ENCODE assay signal across 30 cellular contexts in the genomic region with DNA sequence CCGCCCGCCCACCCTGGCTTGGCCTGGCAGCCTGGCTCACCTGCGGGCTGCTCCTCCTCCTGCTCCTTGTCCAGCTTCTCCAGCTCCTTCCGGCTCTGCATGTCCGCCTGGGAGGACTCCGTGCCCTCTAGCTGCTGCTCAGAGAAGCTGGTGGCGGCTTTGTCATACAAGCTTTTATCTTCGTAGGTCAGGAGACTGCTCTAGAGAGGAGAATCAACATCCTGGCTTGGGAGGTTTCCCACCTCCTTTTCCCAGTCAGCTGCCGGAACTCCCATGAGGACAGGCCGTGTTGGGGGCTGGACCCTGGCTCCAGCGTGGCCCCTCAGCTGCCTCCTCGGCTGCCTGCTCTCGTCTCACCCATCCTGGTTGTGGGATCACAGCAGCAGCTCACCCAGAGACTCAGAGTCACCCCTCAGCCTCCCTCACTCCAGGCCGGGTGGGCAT. TPM values are rescaled to one million over a fixed set of nuclear protein-coding genes. Genes with fewer than 3 reads are reported as not detected.
DNase-seq lines count a peak whose midpoint lies in the region; ATAC-seq, FAIRE-seq and TF ChIP-seq lines count a peak whose summit lies in the region.
"Had no signal": no experiment of that assay in that cellular context is flagged by ENCODE, and none has a peak within 500 bp of the region (broad histone marks: within the 10 kb centered on the region; RNA-seq: fewer than 3 reads in every experiment).

No MANE protein-coding gene starts in this region.

- H3K36me3 Mint-ChIP-seq in activated T-helper 17 cell treated with anti-CD3 and anti-CD28 coated beads, Interleukin-2, amount 50 U/mL, for 72 hours (ENCODE audit: low read depth): no peaks in the 10 kb centered on the region
- no peaks in the 10 kb centered on the region for H3K36me3 Mint-ChIP-seq in CD4-positive, alpha-beta memory T cell
- H3K36me3 Mint-ChIP-seq: CD8-positive, alpha-beta T cell had no signal

- TF ChIP-seq POLR2A in HepG2 (IDR thresholded peaks at IDR 0.05; ENCODE audit: insufficient read depth in 1 of 2, low read depth in 2 of 2, low read length in 2 of 2): no peak

- no peak; the same call in 1 of the 2 replicates for TF ChIP-seq CTCF in HepG2 (CRISPR knock-in tag; IDR thresholded peaks at IDR 0.05)
- no peak for TF ChIP-seq CTCF in upper lobe of right lung (IDR thresholded peaks at IDR 0.05)
- no peak for TF ChIP-seq CTCF in foreskin keratinocyte (conservative IDR thresholded peaks at IDR 0.05)

- H3K9me3 ChIP-seq in HepG2 (ENCODE audit: low read length) (no peaks in the 10 kb centered on the region), upper lobe of right lung (no peaks in the 10 kb centered on the region)
- no peaks in the 10 kb centered on the region for H3K9me3 ChIP-seq in CD4-positive, alpha-beta memory T cell (ENCODE audit: control insufficient read depth in 1 of 2, low read length in 2 of 2)
- H3K9me3 ChIP-seq: A549, Caco-2, Peyer's patch had no signal

- no peak overlapping the region for H3K27ac ChIP-seq in HepG2 (ENCODE audit: extremely low read length, insufficient read depth, low read length)
- H3K27ac ChIP-seq in upper lobe of right lung: no peak overlapping the region
- H3K27ac ChIP-seq in foreskin keratinocyte: no peak overlapping the region
- H3K27ac ChIP-seq in CD4-positive, alpha-beta memory T cell (ENCODE audit: low read depth, low read length): no peak overlapping the region
- H3K27ac ChIP-seq: A549, Peyer's patch, SK-N-MC had no signal

- no peak for ATAC-seq in activated T-helper 17 cell treated with anti-CD3 and anti-CD28 coated beads, Interleukin-2, amount 50 U/mL, for 72 hours (replicated peaks)
- peak; percentile 21; the same call in 2 of the 3 replicates for ATAC-seq in HepG2
- ATAC-seq in upper lobe of right lung: peak; percentile 6
- ATAC-seq in foreskin keratinocyte: no peak
- ATAC-seq: A549; CD8-positive, alpha-beta T cell had no signal

- POLR2A ChIA-PET in HepG2 (lab: Yijun Ruan, JAX): interaction anchor here (1.4 to 4.3 kb wide), 2 partner anchors 8 to 12 kb away, joined by 5 to 18 read pairs; no protein-coding TSS in a partner anchor
- POLR2A ChIA-PET in CD4-positive, alpha-beta memory T cell (lab: Charles Lee; ENCODE audit: partially characterized antibody): no interaction called here

- no peaks in the 10 kb centered on the region for H3K36me3 ChIP-seq in H7 (replicated peaks; ENCODE audit: control insufficient read depth, insufficient read depth, low read length)
- no peaks in the 10 kb centered on the region for H3K36me3 ChIP-seq in HepG2 (replicated peaks in 1 of 2; ENCODE audit: control insufficient read depth in 1 of 2, insufficient read depth in 2 of 2, low read length in 2 of 2)
- no peaks in the 10 kb centered on the region for H3K36me3 ChIP-seq in upper lobe of right lung
- no peaks in the 10 kb centered on the region for H3K36me3 ChIP-seq in CD4-positive, alpha-beta memory T cell (ENCODE audit: insufficient read depth, low read length)
- H3K36me3 ChIP-seq: Peyer's patch had no signal

- H2AFZ ChIP-seq in HepG2 (ENCODE audit: low read length): no peak overlapping the region

- 21% methylated on average over 10 of the region's 14 CpGs for WGBS in HepG2 (ENCODE audit: low lambda C conversion rate)

- no peak overlapping the region for H3K9ac ChIP-seq in HepG2 (ENCODE audit: insufficient read depth, low read depth, low read length)

- H3K4me1 ChIP-seq in HepG2 (ENCODE audit: insufficient read depth, low read length) (peaks cover 66% of the 10 kb centered on the region), upper lobe of right lung (no peaks in the 10 kb centered on the region), foreskin keratinocyte (no peaks in the 10 kb centered on the region)
- H3K4me1 ChIP-seq in CD4-positive, alpha-beta memory T cell (ENCODE audit: insufficient read depth, low read length): no peaks in the 10 kb centered on the region

- H3K27ac Mint-ChIP-seq in activated T-helper 17 cell treated with anti-CD3 and anti-CD28 coated beads, Interleukin-2, amount 50 U/mL, for 72 hours: peak overlapping the region; percentile 65
- H3K27ac Mint-ChIP-seq in CD4-positive, alpha-beta memory T cell: peak overlapping the region in 1 of 7 donors; percentile 35
- H3K27ac Mint-ChIP-seq: CD8-positive, alpha-beta T cell had no signal

- intact Hi-C loops in HepG2 (cut with micrococcal nuclease; ENCODE audit: unreplicated experiment): no loop called here
- intact Hi-C loops in upper lobe of right lung (cut with DNase I): no loop called here
- intact Hi-C loops in CD4-positive, alpha-beta memory T cell (cut with micrococcal nuclease): no loop called here

- no peak for TF ChIP-seq RAD21 in HepG2 (CRISPR knock-in tag; IDR thresholded peaks at IDR 0.05)

- H3K27me3 ChIP-seq in H7 (ENCODE audit: control insufficient read depth, insufficient read depth, low read length): no peaks in the 10 kb centered on the region; the same call in 1 of the 2 replicates
- peaks cover 0 to 25% of the 10 kb centered on the region in 2 experiments; a peak in 3 of 5 replicates for H3K27me3 ChIP-seq in HepG2 (ENCODE audit: control insufficient read depth in 1 of 2, insufficient read depth in 2 of 2, low read length in 2 of 2)
- H3K27me3 ChIP-seq in upper lobe of right lung: peaks cover 7% of the 10 kb centered on the region
- peaks cover 5% of the 10 kb centered on the region for H3K27me3 ChIP-seq in foreskin keratinocyte
- H3K27me3 ChIP-seq in CD4-positive, alpha-beta memory T cell (ENCODE audit: insufficient read depth, low read length): peaks cover 7% of the 10 kb centered on the region
- H3K27me3 ChIP-seq: Peyer's patch had no signal

- H3K4me2 ChIP-seq in HepG2 (ENCODE audit: low read depth, low read length): peak overlapping the region; percentile 56
- H3K4me2 ChIP-seq: A549 had no signal

- peak; percentile 62 for DNase-seq in H7
- DNase-seq in HepG2 (ENCODE audit: low spot score): peak; percentile 58
- DNase-seq in upper lobe of right lung: peak; percentile 63
- no peak for DNase-seq in foreskin keratinocyte
- no peak for DNase-seq in CD4-positive, alpha-beta memory T cell
- no peak for DNase-seq in NOMO-1 treated with DMSO at 0.1 percent for 48 hours (lab: John Stamatoyannopoulos, UW; ENCODE audit: unreplicated experiment)
- DNase-seq: C1 segment of cervical spinal cord; Caco-2; CD8-positive, alpha-beta T cell; GF-D8; MV-4-11; NCI-H1105; NCI-H1436 treated with DMSO at 0.1 percent for 48 hours; NCI-H187 treated with DMSO at 0.1 percent for 48 hours; NCI-H2107; NCI-H446; NCI-H524 treated with DMSO at 0.1 percent for 48 hours; NCI-H82; OCI-M1; Peyer's patch; SIG-M5; SW 1271 had no signal

- FAIRE-seq in HepG2 (lab: Jason Lieb, UNC): no peak
- FAIRE-seq: A549, GM12891, HTR-8/SVneo had no signal

- H4K20me1 ChIP-seq in HepG2 (ENCODE audit: insufficient read depth, low read length): no peaks in the 10 kb centered on the region

- in situ Hi-C loops in HepG2 (cut with HindIII; ENCODE audit: extremely low pct_ligation_motif_present, low pct_unique_long_range_greater_than_20kb): no loop called here

- H3K4me1 Mint-ChIP-seq in activated T-helper 17 cell treated with anti-CD3 and anti-CD28 coated beads, Interleukin-2, amount 50 U/mL, for 72 hours: no peaks in the 10 kb centered on the region
- H3K4me1 Mint-ChIP-seq in CD4-positive, alpha-beta memory T cell: peaks cover 0 to 8% (median 0%) of the 10 kb centered on the region in 4 donors

- CTCF ChIA-PET in HepG2 (lab: Yijun Ruan, JAX; ENCODE audit: low intra/inter-chr PET ratio, low total read pairs): no interaction called here
- CTCF ChIA-PET in CD4-positive, alpha-beta memory T cell (lab: Charles Lee; ENCODE audit: partially characterized antibody): no interaction called here

- H3K9me3 Mint-ChIP-seq in activated T-helper 17 cell treated with anti-CD3 and anti-CD28 coated beads, Interleukin-2, amount 50 U/mL, for 72 hours: no peaks in the 10 kb centered on the region
- peaks cover 0 to 9% (median 3%) of the 10 kb centered on the region in 8 donors for H3K9me3 Mint-ChIP-seq in CD4-positive, alpha-beta memory T cell
- H3K9me3 Mint-ChIP-seq: CD8-positive, alpha-beta T cell had no signal

- BruUV-seq in HepG2 (replicated peaks; lab: Mats Ljungman, UMichigan): no TSS peak

- H3K79me2 ChIP-seq in HepG2 (ENCODE audit: insufficient read depth, low read length): no peaks in the 10 kb centered on the region

- no peak overlapping the region for H3K4me3 Mint-ChIP-seq in activated T-helper 17 cell treated with anti-CD3 and anti-CD28 coated beads, Interleukin-2, amount 50 U/mL, for 72 hours
- H3K4me3 Mint-ChIP-seq in CD4-positive, alpha-beta memory T cell: no peak overlapping the region
- H3K4me3 Mint-ChIP-seq: CD8-positive, alpha-beta T cell had no signal

- TF ChIP-seq EP300 in HepG2 (IDR thresholded peaks at IDR 0.05; ENCODE audit: low read depth in 2 of 2, low read length in 2 of 2): no peak
- no peak for TF ChIP-seq EP300 in HepG2 (CRISPR knock-in tag; IDR thresholded peaks at IDR 0.05; ENCODE audit: borderline replicate concordance)

- H3K4me3 ChIP-seq in H7 (ENCODE audit: insufficient read depth, low read depth, low read length) (no peak overlapping the region), HepG2 (replicated peaks in 1 of 3; ENCODE audit: insufficient read depth in 1 of 3, low read depth in 2 of 3, low read length in 3 of 3) (peak overlapping the region in 1 of 3 experiments; percentile 17; a peak in 1 of 6 replicates), upper lobe of right lung (no peak overlapping the region)
- no peak overlapping the region for H3K4me3 ChIP-seq in CD4-positive, alpha-beta memory T cell (ENCODE audit: low read length in 2 of 2)
- H3K4me3 ChIP-seq: A549, Peyer's patch, SK-N-MC had no signal

- peaks cover 8% of the 10 kb centered on the region for H3K27me3 Mint-ChIP-seq in activated T-helper 17 cell treated with anti-CD3 and anti-CD28 coated beads, Interleukin-2, amount 50 U/mL, for 72 hours
- peaks cover 11 to 12% of the 10 kb centered on the region in 2 donors for H3K27me3 Mint-ChIP-seq in CD4-positive, alpha-beta memory T cell

RNA-seq across cellular contexts. Expression of a gene that starts 36.6 kb away (rescaled TPM):
- 24.1 and 29.4 TPM in 2 replicates for total RNA-seq in H7 (2014; rRNA removed; shearing (Covaris generic))
- 1 to 10 TPM; 1.8 to 2.0 TPM for total RNA-seq in activated T-helper 17 cell treated with anti-CD3 and anti-CD28 coated beads, Interleukin-2, amount 50 U/mL, for 72 hours
- 12.9 and 18.7 TPM in 2 replicates for total RNA-seq in HepG2 (2016; rRNA removed; fragmentation: Illumina TruSeq; extraction: Trizol)
- 49.1 and 56.2 TPM in 2 replicates for total RNA-seq in HepG2 (2016; cell fraction: cytosol; rRNA removed; fragmentation: Illumina TruSeq; extraction: Trizol; ENCODE audit: low read depth)
- 9.2 and 18.5 TPM in 2 replicates for total RNA-seq in HepG2 (2016; cell fraction: insoluble cytoplasmic fraction; rRNA removed; fragmentation: Illumina TruSeq; extraction: Trizol)
- total RNA-seq in HepG2 (2016; cell fraction: membrane; rRNA removed; fragmentation: Illumina TruSeq; extraction: Trizol): 52.4 and 62.3 TPM in 2 replicates
- 7.7 and 11.9 TPM in 2 replicates for total RNA-seq in HepG2 (2016; cell fraction: nucleus; rRNA removed; fragmentation: Illumina TruSeq; extraction: Trizol)
- 13.2 and 15.3 TPM in 2 replicates for polyA plus RNA-seq in HepG2 (2011; rRNA removed)
- polyA plus RNA-seq in HepG2 (2011; cell fraction: cytosol; rRNA removed): 12.8 and 25.5 TPM in 2 replicates
- 29.4 and 36.3 TPM in 2 replicates for polyA plus RNA-seq in HepG2 (2011; cell fraction: nucleus; rRNA removed)
- polyA plus RNA-seq in HepG2 (2012): 6.6 and 7.8 TPM in 2 replicates
- 77.9 and 88.5 TPM in 2 replicates for polyA plus RNA-seq in HepG2 (2016; cell fraction: cytosol; fragmentation: Illumina TruSeq; extraction: Trizol; ENCODE audit: low read depth)
- polyA plus RNA-seq in HepG2 (2016; cell fraction: insoluble cytoplasmic fraction; fragmentation: Illumina TruSeq; extraction: Trizol; ENCODE audit: low read depth): 13.6 and 17.5 TPM in 2 replicates
- 69.4 and 73.4 TPM in 2 replicates for polyA plus RNA-seq in HepG2 (2016; cell fraction: membrane; fragmentation: Illumina TruSeq; extraction: Trizol; ENCODE audit: low read depth)
- polyA plus RNA-seq in HepG2 (2016; cell fraction: nucleus; fragmentation: Illumina TruSeq; extraction: Trizol; ENCODE audit: insufficient read depth, low read depth): 21.1 and 21.2 TPM in 2 replicates
- polyA minus RNA-seq in HepG2 (2011; rRNA and poly(A)+ RNA removed; ENCODE audit: low replicate concordance): 1.1 and 27.0 TPM in 2 replicates
- polyA minus RNA-seq in HepG2 (2011; cell fraction: cytosol; rRNA and poly(A)+ RNA removed): 7.6 and 7.8 TPM in 2 replicates
- polyA minus RNA-seq in HepG2 (2011; cell fraction: nucleus; rRNA and poly(A)+ RNA removed): 2.3 and 2.6 TPM in 2 replicates
- total RNA-seq in upper lobe of right lung: 1.5 TPM
- total RNA-seq in foreskin keratinocyte: 0.82 and 1.8 TPM in 2 replicates
- polyA plus RNA-seq in foreskin keratinocyte: 1.5 and 1.8 TPM in 2 replicates
- total RNA-seq in CD4-positive, alpha-beta memory T cell: under 1 TPM in 1 of 2 experiments, not detected in 1; 0.55 TPM
- not detected for polyA plus RNA-seq in CD4-positive, alpha-beta memory T cell

RNA-seq across cellular contexts. Expression of a gene that starts 40.6 kb away (rescaled TPM):
- total RNA-seq in H7 (2014; rRNA removed; shearing (Covaris generic)): 1.6 and 3.7 TPM in 2 replicates
- 1 to 10 TPM in 1 of 2 donors, under 1 TPM in 1; 0.86 to 1.7 TPM for total RNA-seq in activated T-helper 17 cell treated with anti-CD3 and anti-CD28 coated beads, Interleukin-2, amount 50 U/mL, for 72 hours
- total RNA-seq in HepG2 (2016; rRNA removed; fragmentation: Illumina TruSeq; extraction: Trizol) (0.11 TPM in 1 of 2 replicates, not detected in the other), upper lobe of right lung (0.90 TPM), foreskin keratinocyte (0.10 TPM in 1 of 2 replicates, not detected in the other)
- not detected in 2 replicates for total RNA-seq in HepG2 (2016; cell fraction: cytosol; rRNA removed; fragmentation: Illumina TruSeq; extraction: Trizol; ENCODE audit: low read depth)
- 0.13 TPM in 1 of 2 replicates, not detected in the other for total RNA-seq in HepG2 (2016; cell fraction: insoluble cytoplasmic fraction; rRNA removed; fragmentation: Illumina TruSeq; extraction: Trizol)
- not detected in 2 replicates for total RNA-seq in HepG2 (2016; cell fraction: membrane; rRNA removed; fragmentation: Illumina TruSeq; extraction: Trizol)
- not detected in 2 replicates for total RNA-seq in HepG2 (2016; cell fraction: nucleus; rRNA removed; fragmentation: Illumina TruSeq; extraction: Trizol)
- polyA plus RNA-seq in HepG2 (2011; rRNA removed) (0.12 TPM in 1 of 2 replicates, not detected in the other), foreskin keratinocyte (0.06 and 0.15 TPM in 2 replicates)
- polyA plus RNA-seq in HepG2 (2011; cell fraction: cytosol; rRNA removed): not detected in 2 replicates
- 0.80 and 1.5 TPM in 2 replicates for polyA plus RNA-seq in HepG2 (2011; cell fraction: nucleus; rRNA removed)
- not detected in 2 replicates for polyA plus RNA-seq in HepG2 (2012)
- polyA plus RNA-seq in HepG2 (2016; cell fraction: cytosol; fragmentation: Illumina TruSeq; extraction: Trizol; ENCODE audit: low read depth): not detected in 2 replicates
- not detected in 2 replicates for polyA plus RNA-seq in HepG2 (2016; cell fraction: insoluble cytoplasmic fraction; fragmentation: Illumina TruSeq; extraction: Trizol; ENCODE audit: low read depth)
- polyA plus RNA-seq in HepG2 (2016; cell fraction: membrane; fragmentation: Illumina TruSeq; extraction: Trizol; ENCODE audit: low read depth): not detected in 2 replicates
- 0.38 and 0.87 TPM in 2 replicates for polyA plus RNA-seq in HepG2 (2016; cell fraction: nucleus; fragmentation: Illumina TruSeq; extraction: Trizol; ENCODE audit: insufficient read depth, low read depth)
- not detected in 2 replicates for polyA minus RNA-seq in HepG2 (2011; rRNA and poly(A)+ RNA removed; ENCODE audit: low replicate concordance)
- not detected in 2 replicates for polyA minus RNA-seq in HepG2 (2011; cell fraction: cytosol; rRNA and poly(A)+ RNA removed)
- polyA minus RNA-seq in HepG2 (2011; cell fraction: nucleus; rRNA and poly(A)+ RNA removed): 0.64 TPM in 1 of 2 replicates, not detected in the other
- under 1 TPM; 0.44 to 0.78 TPM for total RNA-seq in CD4-positive, alpha-beta memory T cell
- polyA plus RNA-seq in CD4-positive, alpha-beta memory T cell: not detected
- total RNA-seq: H4, Peyer's patch had no signal

RNA-seq across cellular contexts. Expression of a gene that starts 47.9 kb away (rescaled TPM):
- total RNA-seq in H7 (2014; rRNA removed; shearing (Covaris generic)): not detected in 2 replicates
- not detected for total RNA-seq in activated T-helper 17 cell treated with anti-CD3 and anti-CD28 coated beads, Interleukin-2, amount 50 U/mL, for 72 hours
- total RNA-seq in HepG2 (2016; rRNA removed; fragmentation: Illumina TruSeq; extraction: Trizol) (0.27 TPM in 1 of 2 replicates, not detected in the other), upper lobe of right lung (0.35 TPM), foreskin keratinocyte (0.03 and 0.07 TPM in 2 replicates)
- 0.09 TPM in 1 of 2 replicates, not detected in the other for total RNA-seq in HepG2 (2016; cell fraction: cytosol; rRNA removed; fragmentation: Illumina TruSeq; extraction: Trizol; ENCODE audit: low read depth)
- 0.09 and 0.10 TPM in 2 replicates for total RNA-seq in HepG2 (2016; cell fraction: insoluble cytoplasmic fraction; rRNA removed; fragmentation: Illumina TruSeq; extraction: Trizol)
- total RNA-seq in HepG2 (2016; cell fraction: membrane; rRNA removed; fragmentation: Illumina TruSeq; extraction: Trizol): 0.07 and 0.09 TPM in 2 replicates
- total RNA-seq in HepG2 (2016; cell fraction: nucleus; rRNA removed; fragmentation: Illumina TruSeq; extraction: Trizol): 0.28 and 0.66 TPM in 2 replicates
- polyA plus RNA-seq in HepG2 (2011; rRNA removed) (0.57 and 0.62 TPM in 2 replicates), foreskin keratinocyte (0.01 TPM in 1 of 2 replicates, not detected in the other)
- polyA plus RNA-seq in HepG2 (2011; cell fraction: cytosol; rRNA removed): 0.13 TPM in 2 replicates
- 4.1 and 5.0 TPM in 2 replicates for polyA plus RNA-seq in HepG2 (2011; cell fraction: nucleus; rRNA removed)
- 0.67 and 2.1 TPM in 2 replicates for polyA plus RNA-seq in HepG2 (2012)
- 0.05 TPM in 1 of 2 replicates, not detected in the other for polyA plus RNA-seq in HepG2 (2016; cell fraction: cytosol; fragmentation: Illumina TruSeq; extraction: Trizol; ENCODE audit: low read depth)
- polyA plus RNA-seq in HepG2 (2016; cell fraction: insoluble cytoplasmic fraction; fragmentation: Illumina TruSeq; extraction: Trizol; ENCODE audit: low read depth): 0.08 and 0.10 TPM in 2 replicates
- 0.11 TPM in 1 of 2 replicates, not detected in the other for polyA plus RNA-seq in HepG2 (2016; cell fraction: membrane; fragmentation: Illumina TruSeq; extraction: Trizol; ENCODE audit: low read depth)
- 0.48 and 0.64 TPM in 2 replicates for polyA plus RNA-seq in HepG2 (2016; cell fraction: nucleus; fragmentation: Illumina TruSeq; extraction: Trizol; ENCODE audit: insufficient read depth, low read depth)
- 0.56 TPM in 1 of 2 replicates, not detected in the other for polyA minus RNA-seq in HepG2 (2011; rRNA and poly(A)+ RNA removed; ENCODE audit: low replicate concordance)
- polyA minus RNA-seq in HepG2 (2011; cell fraction: cytosol; rRNA and poly(A)+ RNA removed): 0.20 TPM in 1 of 2 replicates, not detected in the other
- polyA minus RNA-seq in HepG2 (2011; cell fraction: nucleus; rRNA and poly(A)+ RNA removed): 0.77 and 0.99 TPM in 2 replicates
- total RNA-seq in CD4-positive, alpha-beta memory T cell: not detected
- not detected for polyA plus RNA-seq in CD4-positive, alpha-beta memory T cell
- total RNA-seq: Caco-2; CD8-positive, alpha-beta T cell; H4; LHCN-M2; MCF 10A had no signal

Comparison
In these comparisons a context has a peak if more than half of its experiments do, and no peak if none do; other contexts are left out.
1. DNase-seq: peak in H7 (single experiment), HepG2 (single experiment) and upper lobe of right lung (single experiment); none in foreskin keratinocyte (0 of 2), CD4-positive, alpha-beta memory T cell (0 of 5) and NOMO-1 treated with DMSO at 0.1 percent for 48 hours (single experiment).
2. ATAC-seq: peak in HepG2 (single experiment) and upper lobe of right lung (single experiment); none in activated T-helper 17 cell treated with anti-CD3 and anti-CD28 coated beads, Interleukin-2, amount 50 U/mL, for 72 hours (single experiment) and foreskin keratinocyte (single experiment).